Comparison of ENCODE assay signal across 13 cellular contexts in the genomic region with DNA sequence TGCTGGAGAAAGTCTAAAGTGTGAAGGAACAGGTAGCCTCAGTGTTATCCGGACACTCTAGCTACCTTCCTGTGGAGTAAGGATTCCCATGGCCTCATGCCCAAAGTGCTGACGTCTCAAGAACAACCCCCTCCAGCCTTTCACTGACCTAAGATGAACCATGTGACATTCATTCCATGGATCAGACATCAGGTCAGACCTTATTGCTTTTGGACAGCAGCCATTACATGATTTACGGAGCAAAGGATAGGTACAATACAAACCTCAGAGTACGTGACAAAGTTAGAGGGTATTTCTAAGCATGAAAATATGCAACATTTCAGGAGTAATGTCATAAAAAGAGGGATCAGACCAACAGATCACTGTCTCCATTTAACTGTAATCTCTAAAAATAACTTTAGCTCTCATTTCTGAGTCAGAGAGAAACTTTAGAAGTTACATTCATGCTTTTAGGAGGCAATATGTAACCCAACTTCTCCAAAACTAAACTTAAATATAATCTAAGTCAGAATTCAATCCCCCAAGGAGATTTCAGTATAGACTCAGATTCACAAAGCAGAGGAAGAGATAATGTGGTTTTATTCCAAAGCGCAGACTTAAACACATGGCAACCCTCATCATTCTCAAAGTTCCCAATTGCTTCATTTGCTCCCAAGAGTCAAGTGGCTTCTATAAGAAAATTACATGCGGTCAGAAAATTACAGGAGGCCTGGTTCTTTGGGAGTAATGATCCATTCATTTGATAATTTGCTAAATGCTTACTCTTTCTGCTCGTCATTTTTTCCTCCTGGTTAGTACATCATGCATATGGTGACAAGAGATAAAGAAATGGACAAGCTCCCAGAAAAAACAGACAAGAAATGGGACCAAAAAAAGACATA.
A peak's percentile ranks its signal among the peaks of the same experiment; 100 is the strongest.
DNase-seq lines count a peak whose midpoint lies in the region; ATAC-seq, FAIRE-seq and TF ChIP-seq lines count a peak whose summit lies in the region.
"Had no signal": no experiment of that assay in that cellular context is flagged by ENCODE, and none has a peak within 500 bp of the region (broad histone marks: within the 10 kb centered on the region; RNA-seq: fewer than 3 reads in every experiment).

No MANE protein-coding gene starts in this region.

- POLR2A ChIA-PET in K562 (lab: Yijun Ruan, JAX): interaction anchor here (0.6 kb wide), 1 partner anchor 932 kb away, joined by 4 read pairs; no protein-coding TSS in a partner anchor

- no peaks in the 10 kb centered on the region for H3K27me3 ChIP-seq in BLaER1 treated with 17β-estradiol and CSF1 and Interleukin-3, amounts not matched to agents 10 nM and 100 nM
- H3K27me3 ChIP-seq in K562 (ENCODE audit: control insufficient read depth in 2 of 2, insufficient read depth in 2 of 2, low read length in 2 of 2): peaks cover 0 to under 1% of the 10 kb centered on the region in 2 experiments; a peak in 1 of 5 replicates
- no peaks in the 10 kb centered on the region for H3K27me3 ChIP-seq in psoas muscle (ENCODE audit: insufficient read depth in 3 of 3, low read length in 2 of 3)
- H3K27me3 ChIP-seq: adrenal gland had no signal

- H3K9me3 ChIP-seq in BLaER1 treated with 17β-estradiol and CSF1 and Interleukin-3, amounts not matched to agents 10 nM and 100 nM (replicated peaks in 1 of 11): peaks cover 0 to 17% (median 14%) of the 10 kb centered on the region in 11 experiments; a peak in 14 of 22 replicates
- no peaks in the 10 kb centered on the region for H3K9me3 ChIP-seq in K562 (replicated peaks; ENCODE audit: control insufficient read depth, insufficient read depth, low read depth, low read length)
- H3K9me3 ChIP-seq in psoas muscle: no peaks in the 10 kb centered on the region
- H3K9me3 ChIP-seq: adrenal gland had no signal

- no peaks in the 10 kb centered on the region for H3K36me3 ChIP-seq in BLaER1 treated with 17β-estradiol and CSF1 and Interleukin-3, amounts not matched to agents 10 nM and 100 nM
- H3K36me3 ChIP-seq in K562 (ENCODE audit: control insufficient read depth, insufficient read depth, low read length): no peaks in the 10 kb centered on the region
- H3K36me3 ChIP-seq in psoas muscle (ENCODE audit: insufficient read depth in 1 of 2, low read depth in 1 of 2): no peaks in the 10 kb centered on the region
- H3K36me3 ChIP-seq: adrenal gland had no signal

- TF ChIP-seq RAD21 in K562 (CRISPR knock-in tag; conservative IDR thresholded peaks at IDR 0.05 in 1 of 2, IDR thresholded peaks at IDR 0.05 in 1 of 2): no peak

- intact Hi-C loops in K562 (cut with micrococcal nuclease) (no loop called here), psoas muscle (cut with DNase I) (no loop called here)

- WGBS in K562 (ENCODE audit: insufficient coverage, low coverage, missing lambda C conversion rate): under 1% methylated on average over 7 of the region's 7 CpGs
- 48 to 62% (median 51%) methylated on average over 7 of the region's 7 CpGs for WGBS in psoas muscle, 3 donors

- H3K4me3 ChIP-seq in BLaER1 treated with 17β-estradiol and CSF1 and Interleukin-3, amounts not matched to agents 10 nM and 100 nM: no peak overlapping the region
- H3K4me3 ChIP-seq in LNCaP clone FGC (ENCODE audit: low read depth, low read length) (no peak overlapping the region), K562 (no peak overlapping the region), psoas muscle (no peak overlapping the region)
- H3K4me3 ChIP-seq: adrenal gland had no signal

- in situ Hi-C loops in K562 (cut with MboI): no loop called here

- no peak for TF ChIP-seq POLR2A in K562 (conservative IDR thresholded peaks at IDR 0.05)

- no TSS peak for BruUV-seq in K562 (replicated peaks; lab: Mats Ljungman, UMichigan)

- no peak overlapping the region for H2AFZ ChIP-seq in K562 (ENCODE audit: low read depth, low read length)

- no peak for TF ChIP-seq EP300 in K562 (IDR thresholded peaks at IDR 0.05; ENCODE audit: low read length)

- H3K79me2 ChIP-seq in K562 (ENCODE audit: control insufficient read depth, insufficient read depth, low read length): no peaks in the 10 kb centered on the region

- CTCF ChIA-PET in K562 (lab: Yijun Ruan, JAX; ENCODE audit: low intra/inter-chr PET ratio): no interaction called here

- ATAC-seq in K562 (no peak), psoas muscle (no peak)

- TF ChIP-seq CTCF in LNCaP clone FGC (IDR thresholded peaks at IDR 0.05; ENCODE audit: control insufficient read depth, extremely low read depth, insufficient read depth) (no peak), K562 (IDR thresholded peaks at IDR 0.05 in 2 of 3, conservative IDR thresholded peaks at IDR 0.05 in 1 of 3; ENCODE audit: insufficient read depth in 2 of 3, low read depth in 1 of 3, low read length in 3 of 3) (no peak), psoas muscle (IDR thresholded peaks at IDR 0.05) (no peak)

- DNase-seq in LNCaP clone FGC (ENCODE audit: low read depth): peak; percentile 6
- no peak for DNase-seq in K562 (ENCODE audit: extremely low read depth in 1 of 4, low spot score in 3 of 4)
- peak; percentile 62 for DNase-seq in myocyte (ENCODE audit: low read depth)
- DNase-seq in D341Med (ENCODE audit: low spot score): no peak
- no peak for DNase-seq in effector CD8-positive, alpha-beta T cell (lab: John Stamatoyannopoulos, UW)
- no peak for DNase-seq in GM19240 (ENCODE audit: insufficient read length, low spot score)
- DNase-seq in psoas muscle: no peak
- DNase-seq: activated CD8-positive, alpha-beta memory T cell treated with anti-CD3 and anti-CD28 coated beads, Interleukin-2, amount 50 U/mL, for 48 hours; NCI-H2081 treated with DMSO at 0.1 percent for 48 hours; substantia nigra had no signal

- H3K9ac ChIP-seq in BLaER1 treated with 17β-estradiol and CSF1 and Interleukin-3, amounts not matched to agents 10 nM and 100 nM: no peak overlapping the region
- no peak overlapping the region for H3K9ac ChIP-seq in K562 (ENCODE audit: insufficient read depth in 1 of 2, low read depth in 2 of 2, low read length in 2 of 2)

- peak overlapping the region; percentile 38 to 59 (median 51) for H3K4me2 ChIP-seq in BLaER1 treated with 17β-estradiol and CSF1 and Interleukin-3, amounts not matched to agents 10 nM and 100 nM
- H3K4me2 ChIP-seq in K562 (ENCODE audit: insufficient read depth, low read length): no peak overlapping the region

- FAIRE-seq in K562 (lab: Jason Lieb, UNC): no peak
- FAIRE-seq: endothelial cell of umbilical vein had no signal

- no peaks in the 10 kb centered on the region for H4K20me1 ChIP-seq in BLaER1 treated with 17β-estradiol and CSF1 and Interleukin-3, amounts not matched to agents 10 nM and 100 nM
- no peaks in the 10 kb centered on the region for H4K20me1 ChIP-seq in K562 (replicated peaks; ENCODE audit: control insufficient read depth, insufficient read depth, low read length)

- no peaks in the 10 kb centered on the region for H3K9me1 ChIP-seq in K562 (ENCODE audit: control insufficient read depth, insufficient read depth, low read length)

- peaks cover 16 to 20% (median 18%) of the 10 kb centered on the region in 10 experiments for H3K4me1 ChIP-seq in BLaER1 treated with 17β-estradiol and CSF1 and Interleukin-3, amounts not matched to agents 10 nM and 100 nM
- H3K4me1 ChIP-seq in K562 (replicated peaks in 1 of 2; ENCODE audit: control insufficient read depth in 2 of 2, insufficient read depth in 2 of 2, low read length in 2 of 2): no peaks in the 10 kb centered on the region
- H3K4me1 ChIP-seq in psoas muscle: peaks cover 5% of the 10 kb centered on the region
- H3K4me1 ChIP-seq: adrenal gland had no signal

- peak overlapping the region in 10 of 11 experiments; percentile 12 to 61 (median 38); a peak in 13 of 22 replicates for H3K27ac ChIP-seq in BLaER1 treated with 17β-estradiol and CSF1 and Interleukin-3, amounts not matched to agents 10 nM and 100 nM
- H3K27ac ChIP-seq in K562 (ENCODE audit: extremely low read depth, low read depth, low read length) (no peak overlapping the region), psoas muscle (no peak overlapping the region)
- H3K27ac ChIP-seq: adrenal gland had no signal

TF ChIP-seq in K562, 482 proteins besides CTCF, POLR2A, EP300 and RAD21 (continues in another document):
- no peak for TF ChIP-seq DPF2 (IDR thresholded peaks at IDR 0.05)
- no peak for TF ChIP-seq ATF7 (IDR thresholded peaks at IDR 0.05)
- no peak for TF ChIP-seq BDP1 (IDR thresholded peaks at IDR 0.05; ENCODE audit: insufficient read depth, insufficient read length)
- TF ChIP-seq CCAR2 (IDR thresholded peaks at IDR 0.05; ENCODE audit: low read depth, low read length): no peak
- peak; percentile 79 for TF ChIP-seq FOSL1 (tag; conservative IDR thresholded peaks at IDR 0.05)
- TF ChIP-seq, protein P1, sequence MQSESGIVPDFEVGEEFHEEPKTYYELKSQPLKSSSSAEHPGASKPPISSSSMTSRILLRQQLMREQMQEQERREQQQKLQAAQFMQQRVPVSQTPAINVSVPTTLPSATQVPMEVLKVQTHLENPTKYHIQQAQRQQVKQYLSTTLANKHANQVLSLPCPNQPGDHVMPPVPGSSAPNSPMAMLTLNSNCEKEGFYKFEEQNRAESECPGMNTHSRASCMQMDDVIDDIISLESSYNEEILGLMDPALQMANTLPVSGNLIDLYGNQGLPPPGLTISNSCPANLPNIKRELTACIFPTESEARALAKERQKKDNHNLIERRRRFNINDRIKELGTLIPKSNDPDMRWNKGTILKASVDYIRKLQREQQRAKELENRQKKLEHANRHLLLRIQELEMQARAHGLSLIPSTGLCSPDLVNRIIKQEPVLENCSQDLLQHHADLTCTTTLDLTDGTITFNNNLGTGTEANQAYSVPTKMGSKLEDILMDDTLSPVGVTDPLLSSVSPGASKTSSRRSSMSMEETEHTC (IDR thresholded peaks at IDR 0.05): no peak
- no peak for TF ChIP-seq ZZZ3 (IDR thresholded peaks at IDR 0.05)
- TF ChIP-seq EGR1 (conservative IDR thresholded peaks at IDR 0.05): no peak
- no peak for TF ChIP-seq CHD1 (IDR thresholded peaks at IDR 0.05; ENCODE audit: low read length)
- TF ChIP-seq, protein P2, sequence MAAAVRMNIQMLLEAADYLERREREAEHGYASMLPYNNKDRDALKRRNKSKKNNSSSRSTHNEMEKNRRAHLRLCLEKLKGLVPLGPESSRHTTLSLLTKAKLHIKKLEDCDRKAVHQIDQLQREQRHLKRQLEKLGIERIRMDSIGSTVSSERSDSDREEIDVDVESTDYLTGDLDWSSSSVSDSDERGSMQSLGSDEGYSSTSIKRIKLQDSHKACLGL (CRISPR knock-in tag; IDR thresholded peaks at IDR 0.05; ENCODE audit: borderline replicate concordance, poor library complexity, severe bottlenecking): no peak
- TF ChIP-seq SAFB2 (IDR thresholded peaks at IDR 0.05; ENCODE audit: borderline replicate concordance, low read depth, low read length, severe bottlenecking): no peak
- 0 out of 2 replicates have a peak, but pooled peaks have one; percentile 8 for TF ChIP-seq ARID1B (IDR thresholded peaks at IDR 0.05)
- TF ChIP-seq ZNF584 (CRISPR knock-in tag; IDR thresholded peaks at IDR 0.05; ENCODE audit: low read depth): no peak
- no peak for TF ChIP-seq EZH2 (IDR thresholded peaks at IDR 0.05; ENCODE audit: borderline replicate concordance, low read depth, low read length)
- no peak for TF ChIP-seq JUND (IDR thresholded peaks at IDR 0.05; ENCODE audit: borderline replicate concordance, low read depth, low read length)
- peak; percentile 40; the same call in 1 of the 3 replicates for TF ChIP-seq JUND (tag; IDR thresholded peaks at IDR 0.05; ENCODE audit: borderline replicate concordance, low read depth, low read length)

Comparison
In these comparisons a context has a peak if more than half of its experiments do, and no peak if none do; other contexts are left out.
1. H3K27ac ChIP-seq: peak in BLaER1 treated with 17β-estradiol and CSF1 and Interleukin-3, amounts not matched to agents 10 nM and 100 nM (10 of 11); none in K562 (single experiment) and psoas muscle (single experiment).
2. DNase-seq: peak in LNCaP clone FGC (single experiment) and myocyte (single experiment); none in K562 (0 of 4), D341Med (single experiment), effector CD8-positive, alpha-beta T cell (single experiment), GM19240 (single experiment) and psoas muscle (0 of 2).